1 cellular context compared by ENCODE assay signal in the genomic region with DNA sequence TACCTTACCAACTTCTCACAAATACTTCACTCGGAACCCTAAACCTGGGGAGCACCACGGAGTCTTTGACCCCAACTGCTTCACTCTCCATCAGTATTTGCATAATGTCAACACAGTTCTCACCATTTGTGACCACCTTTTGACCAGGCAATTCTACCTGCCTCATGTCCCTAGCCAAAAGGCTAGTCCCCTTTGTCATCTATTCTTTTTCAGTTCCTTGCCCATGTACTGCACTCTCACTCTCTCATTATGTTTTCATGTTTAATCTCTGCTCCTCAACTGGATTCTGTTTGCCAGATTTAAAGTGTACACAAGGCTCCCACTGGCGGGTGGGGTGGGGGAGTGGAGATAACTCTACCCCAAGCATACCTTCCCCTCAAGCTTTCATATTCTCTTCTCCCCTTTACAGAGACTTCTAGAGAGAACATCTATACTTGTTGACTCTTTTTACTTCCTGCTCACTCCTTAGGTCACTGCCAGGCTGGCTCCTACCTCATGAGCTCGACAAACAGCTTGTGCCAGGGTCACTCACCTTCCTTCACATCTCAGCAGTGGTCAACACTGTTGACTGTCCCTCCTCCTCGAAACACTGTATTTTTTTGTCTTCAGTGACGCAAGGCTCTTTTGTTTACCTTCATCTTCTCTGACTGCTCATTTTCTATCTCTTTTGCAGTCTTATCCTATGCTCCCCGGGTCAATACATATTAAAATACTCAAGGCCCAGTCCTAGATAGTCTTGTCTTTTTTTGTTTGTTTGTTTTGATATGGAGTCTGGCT.
TF ChIP-seq lines count a peak whose summit lies in the region.

No MANE protein-coding gene starts in this region.

TF ChIP-seq in HepG2, 621 proteins besides CTCF, POLR2A, EP300 and RAD21 (continued from another document and continues in another):
- TF ChIP-seq YEATS4 (CRISPR knock-in tag; IDR thresholded peaks at IDR 0.05; ENCODE audit: borderline replicate concordance) (no peak), ZNF567 (CRISPR knock-in tag; IDR thresholded peaks at IDR 0.05; ENCODE audit: borderline replicate concordance) (0 out of 2 replicates have a peak, but pooled peaks have one; percentile 78), U2AF1 (optimal IDR thresholded peaks at IDR 0.05; ENCODE audit: low read depth, low read length) (no peak), ZNF781 (CRISPR knock-in tag; IDR thresholded peaks at IDR 0.05; ENCODE audit: borderline replicate concordance, not compliant biosample characterization) (no peak), KLF13 (CRISPR knock-in tag; IDR thresholded peaks at IDR 0.05) (no peak), ZNF333 (CRISPR knock-in tag; IDR thresholded peaks at IDR 0.05; ENCODE audit: borderline replicate concordance) (no peak), TBX2 (CRISPR knock-in tag; IDR thresholded peaks at IDR 0.05; ENCODE audit: borderline replicate concordance) (0 out of 2 replicates have a peak, but pooled peaks have one; percentile 9), ZNF747 (CRISPR knock-in tag; IDR thresholded peaks at IDR 0.05; ENCODE audit: borderline replicate concordance) (no peak), KDM2A (CRISPR knock-in tag; IDR thresholded peaks at IDR 0.05; ENCODE audit: borderline replicate concordance, low read depth) (0 out of 2 replicates have a peak, but pooled peaks have one; percentile 38), EHMT2 (IDR thresholded peaks at IDR 0.05; ENCODE audit: borderline replicate concordance, low read depth, low read length) (no peak), POGZ (CRISPR knock-in tag; IDR thresholded peaks at IDR 0.05) (0 out of 2 replicates have a peak, but pooled peaks have one; percentile 28), KDM4B (CRISPR knock-in tag; IDR thresholded peaks at IDR 0.05) (no peak), NFKBIZ (CRISPR knock-in tag; IDR thresholded peaks at IDR 0.05) (no peak), ZNF329 (CRISPR knock-in tag; IDR thresholded peaks at IDR 0.05; ENCODE audit: low read depth) (no peak), SPEN (CRISPR knock-in tag; IDR thresholded peaks at IDR 0.05; ENCODE audit: low read depth) (no peak), CEBPG (CRISPR knock-in tag; IDR thresholded peaks at IDR 0.05) (peak; percentile 74), NFE2L2 (IDR thresholded peaks at IDR 0.05; ENCODE audit: low read length) (no peak), ZNF20 (CRISPR knock-in tag; IDR thresholded peaks at IDR 0.05) (no peak), ETV5 (CRISPR knock-in tag; IDR thresholded peaks at IDR 0.05; ENCODE audit: borderline replicate concordance) (peak; percentile 73), CBX5 (CRISPR knock-in tag; IDR thresholded peaks at IDR 0.05; ENCODE audit: borderline replicate concordance) (0 out of 2 replicates have a peak, but pooled peaks have one; percentile 48), SP5 (CRISPR knock-in tag; IDR thresholded peaks at IDR 0.05; ENCODE audit: borderline replicate concordance, low read depth) (peak; percentile 86), ZNF644 (CRISPR knock-in tag; IDR thresholded peaks at IDR 0.05; ENCODE audit: low read depth) (peak; percentile 7; the same call in 1 of the 2 replicates), IRX3 (CRISPR knock-in tag; IDR thresholded peaks at IDR 0.05; ENCODE audit: borderline replicate concordance, low read depth) (no peak), MED1 (CRISPR knock-in tag; IDR thresholded peaks at IDR 0.05) (peak; percentile 50)
- TF ChIP-seq, protein P1, sequence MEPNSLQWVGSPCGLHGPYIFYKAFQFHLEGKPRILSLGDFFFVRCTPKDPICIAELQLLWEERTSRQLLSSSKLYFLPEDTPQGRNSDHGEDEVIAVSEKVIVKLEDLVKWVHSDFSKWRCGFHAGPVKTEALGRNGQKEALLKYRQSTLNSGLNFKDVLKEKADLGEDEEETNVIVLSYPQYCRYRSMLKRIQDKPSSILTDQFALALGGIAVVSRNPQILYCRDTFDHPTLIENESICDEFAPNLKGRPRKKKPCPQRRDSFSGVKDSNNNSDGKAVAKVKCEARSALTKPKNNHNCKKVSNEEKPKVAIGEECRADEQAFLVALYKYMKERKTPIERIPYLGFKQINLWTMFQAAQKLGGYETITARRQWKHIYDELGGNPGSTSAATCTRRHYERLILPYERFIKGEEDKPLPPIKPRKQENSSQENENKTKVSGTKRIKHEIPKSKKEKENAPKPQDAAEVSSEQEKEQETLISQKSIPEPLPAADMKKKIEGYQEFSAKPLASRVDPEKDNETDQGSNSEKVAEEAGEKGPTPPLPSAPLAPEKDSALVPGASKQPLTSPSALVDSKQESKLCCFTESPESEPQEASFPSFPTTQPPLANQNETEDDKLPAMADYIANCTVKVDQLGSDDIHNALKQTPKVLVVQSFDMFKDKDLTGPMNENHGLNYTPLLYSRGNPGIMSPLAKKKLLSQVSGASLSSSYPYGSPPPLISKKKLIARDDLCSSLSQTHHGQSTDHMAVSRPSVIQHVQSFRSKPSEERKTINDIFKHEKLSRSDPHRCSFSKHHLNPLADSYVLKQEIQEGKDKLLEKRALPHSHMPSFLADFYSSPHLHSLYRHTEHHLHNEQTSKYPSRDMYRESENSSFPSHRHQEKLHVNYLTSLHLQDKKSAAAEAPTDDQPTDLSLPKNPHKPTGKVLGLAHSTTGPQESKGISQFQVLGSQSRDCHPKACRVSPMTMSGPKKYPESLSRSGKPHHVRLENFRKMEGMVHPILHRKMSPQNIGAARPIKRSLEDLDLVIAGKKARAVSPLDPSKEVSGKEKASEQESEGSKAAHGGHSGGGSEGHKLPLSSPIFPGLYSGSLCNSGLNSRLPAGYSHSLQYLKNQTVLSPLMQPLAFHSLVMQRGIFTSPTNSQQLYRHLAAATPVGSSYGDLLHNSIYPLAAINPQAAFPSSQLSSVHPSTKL (CRISPR knock-in tag; IDR thresholded peaks at IDR 0.05), result peak; percentile 92
- TF ChIP-seq, protein P2, sequence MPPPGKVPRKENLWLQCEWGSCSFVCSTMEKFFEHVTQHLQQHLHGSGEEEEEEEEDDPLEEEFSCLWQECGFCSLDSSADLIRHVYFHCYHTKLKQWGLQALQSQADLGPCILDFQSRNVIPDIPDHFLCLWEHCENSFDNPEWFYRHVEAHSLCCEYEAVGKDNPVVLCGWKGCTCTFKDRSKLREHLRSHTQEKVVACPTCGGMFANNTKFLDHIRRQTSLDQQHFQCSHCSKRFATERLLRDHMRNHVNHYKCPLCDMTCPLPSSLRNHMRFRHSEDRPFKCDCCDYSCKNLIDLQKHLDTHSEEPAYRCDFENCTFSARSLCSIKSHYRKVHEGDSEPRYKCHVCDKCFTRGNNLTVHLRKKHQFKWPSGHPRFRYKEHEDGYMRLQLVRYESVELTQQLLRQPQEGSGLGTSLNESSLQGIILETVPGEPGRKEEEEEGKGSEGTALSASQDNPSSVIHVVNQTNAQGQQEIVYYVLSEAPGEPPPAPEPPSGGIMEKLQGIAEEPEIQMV (CRISPR knock-in tag; IDR thresholded peaks at IDR 0.05; ENCODE audit: low read depth), result no peak
- TF ChIP-seq, protein P3, sequence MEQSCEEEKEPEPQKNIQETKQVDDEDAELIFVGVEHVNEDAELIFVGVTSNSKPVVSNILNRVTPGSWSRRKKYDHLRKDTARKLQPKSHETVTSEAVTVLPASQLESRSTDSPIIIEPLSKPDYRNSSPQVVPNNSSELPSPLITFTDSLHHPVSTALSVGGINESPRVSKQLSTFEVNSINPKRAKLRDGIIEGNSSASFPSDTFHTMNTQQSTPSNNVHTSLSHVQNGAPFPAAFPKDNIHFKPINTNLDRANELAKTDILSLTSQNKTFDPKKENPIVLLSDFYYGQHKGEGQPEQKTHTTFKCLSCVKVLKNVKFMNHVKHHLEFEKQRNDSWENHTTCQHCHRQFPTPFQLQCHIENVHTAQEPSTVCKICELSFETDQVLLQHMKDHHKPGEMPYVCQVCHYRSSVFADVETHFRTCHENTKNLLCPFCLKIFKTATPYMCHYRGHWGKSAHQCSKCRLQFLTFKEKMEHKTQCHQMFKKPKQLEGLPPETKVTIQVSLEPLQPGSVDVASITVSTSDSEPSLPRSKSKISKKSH (CRISPR knock-in tag; IDR thresholded peaks at IDR 0.05; ENCODE audit: borderline replicate concordance), result no peak
- TF ChIP-seq, protein P4, sequence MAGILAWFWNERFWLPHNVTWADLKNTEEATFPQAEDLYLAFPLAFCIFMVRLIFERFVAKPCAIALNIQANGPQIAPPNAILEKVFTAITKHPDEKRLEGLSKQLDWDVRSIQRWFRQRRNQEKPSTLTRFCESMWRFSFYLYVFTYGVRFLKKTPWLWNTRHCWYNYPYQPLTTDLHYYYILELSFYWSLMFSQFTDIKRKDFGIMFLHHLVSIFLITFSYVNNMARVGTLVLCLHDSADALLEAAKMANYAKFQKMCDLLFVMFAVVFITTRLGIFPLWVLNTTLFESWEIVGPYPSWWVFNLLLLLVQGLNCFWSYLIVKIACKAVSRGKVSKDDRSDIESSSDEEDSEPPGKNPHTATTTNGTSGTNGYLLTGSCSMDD (CRISPR knock-in tag; IDR thresholded peaks at IDR 0.05), result no peak
- TF ChIP-seq, protein P5, sequence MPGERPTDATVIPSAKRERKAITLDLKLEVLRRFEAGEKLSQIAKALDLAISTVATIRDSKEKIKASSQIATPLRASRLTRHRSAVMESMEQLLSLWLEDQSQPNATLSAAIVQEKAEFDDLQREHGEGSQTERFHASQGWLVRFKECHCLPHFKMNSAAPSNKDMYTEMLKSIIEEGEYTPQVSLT (CRISPR knock-in tag; IDR thresholded peaks at IDR 0.05; ENCODE audit: borderline replicate concordance, low read depth), result no peak
- TF ChIP-seq, protein P6, sequence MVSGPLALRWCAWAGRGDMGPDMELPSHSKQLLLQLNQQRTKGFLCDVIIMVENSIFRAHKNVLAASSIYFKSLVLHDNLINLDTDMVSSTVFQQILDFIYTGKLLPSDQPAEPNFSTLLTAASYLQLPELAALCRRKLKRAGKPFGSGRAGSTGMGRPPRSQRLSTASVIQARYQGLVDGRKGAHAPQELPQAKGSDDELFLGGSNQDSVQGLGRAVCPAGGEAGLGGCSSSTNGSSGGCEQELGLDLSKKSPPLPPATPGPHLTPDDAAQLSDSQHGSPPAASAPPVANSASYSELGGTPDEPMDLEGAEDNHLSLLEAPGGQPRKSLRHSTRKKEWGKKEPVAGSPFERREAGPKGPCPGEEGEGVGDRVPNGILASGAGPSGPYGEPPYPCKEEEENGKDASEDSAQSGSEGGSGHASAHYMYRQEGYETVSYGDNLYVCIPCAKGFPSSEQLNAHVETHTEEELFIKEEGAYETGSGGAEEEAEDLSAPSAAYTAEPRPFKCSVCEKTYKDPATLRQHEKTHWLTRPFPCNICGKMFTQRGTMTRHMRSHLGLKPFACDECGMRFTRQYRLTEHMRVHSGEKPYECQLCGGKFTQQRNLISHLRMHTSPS (CRISPR knock-in tag; IDR thresholded peaks at IDR 0.05; ENCODE audit: low read depth), result peak; percentile 33; the same call in 1 of the 2 replicates
- TF ChIP-seq, protein P7, sequence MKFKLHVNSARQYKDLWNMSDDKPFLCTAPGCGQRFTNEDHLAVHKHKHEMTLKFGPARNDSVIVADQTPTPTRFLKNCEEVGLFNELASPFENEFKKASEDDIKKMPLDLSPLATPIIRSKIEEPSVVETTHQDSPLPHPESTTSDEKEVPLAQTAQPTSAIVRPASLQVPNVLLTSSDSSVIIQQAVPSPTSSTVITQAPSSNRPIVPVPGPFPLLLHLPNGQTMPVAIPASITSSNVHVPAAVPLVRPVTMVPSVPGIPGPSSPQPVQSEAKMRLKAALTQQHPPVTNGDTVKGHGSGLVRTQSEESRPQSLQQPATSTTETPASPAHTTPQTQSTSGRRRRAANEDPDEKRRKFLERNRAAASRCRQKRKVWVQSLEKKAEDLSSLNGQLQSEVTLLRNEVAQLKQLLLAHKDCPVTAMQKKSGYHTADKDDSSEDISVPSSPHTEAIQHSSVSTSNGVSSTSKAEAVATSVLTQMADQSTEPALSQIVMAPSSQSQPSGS (CRISPR knock-in tag; IDR thresholded peaks at IDR 0.05), result no peak
- TF ChIP-seq, protein P8, sequence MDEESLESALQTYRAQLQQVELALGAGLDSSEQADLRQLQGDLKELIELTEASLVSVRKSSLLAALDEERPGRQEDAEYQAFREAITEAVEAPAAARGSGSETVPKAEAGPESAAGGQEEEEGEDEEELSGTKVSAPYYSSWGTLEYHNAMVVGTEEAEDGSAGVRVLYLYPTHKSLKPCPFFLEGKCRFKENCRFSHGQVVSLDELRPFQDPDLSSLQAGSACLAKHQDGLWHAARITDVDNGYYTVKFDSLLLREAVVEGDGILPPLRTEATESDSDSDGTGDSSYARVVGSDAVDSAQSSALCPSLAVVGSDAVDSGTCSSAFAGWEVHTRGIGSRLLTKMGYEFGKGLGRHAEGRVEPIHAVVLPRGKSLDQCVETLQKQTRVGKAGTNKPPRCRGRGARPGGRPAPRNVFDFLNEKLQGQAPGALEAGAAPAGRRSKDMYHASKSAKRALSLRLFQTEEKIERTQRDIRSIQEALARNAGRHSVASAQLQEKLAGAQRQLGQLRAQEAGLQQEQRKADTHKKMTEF (CRISPR knock-in tag; IDR thresholded peaks at IDR 0.05), result peak; percentile 72; the same call in 1 of the 2 replicates
- TF ChIP-seq, protein P9, sequence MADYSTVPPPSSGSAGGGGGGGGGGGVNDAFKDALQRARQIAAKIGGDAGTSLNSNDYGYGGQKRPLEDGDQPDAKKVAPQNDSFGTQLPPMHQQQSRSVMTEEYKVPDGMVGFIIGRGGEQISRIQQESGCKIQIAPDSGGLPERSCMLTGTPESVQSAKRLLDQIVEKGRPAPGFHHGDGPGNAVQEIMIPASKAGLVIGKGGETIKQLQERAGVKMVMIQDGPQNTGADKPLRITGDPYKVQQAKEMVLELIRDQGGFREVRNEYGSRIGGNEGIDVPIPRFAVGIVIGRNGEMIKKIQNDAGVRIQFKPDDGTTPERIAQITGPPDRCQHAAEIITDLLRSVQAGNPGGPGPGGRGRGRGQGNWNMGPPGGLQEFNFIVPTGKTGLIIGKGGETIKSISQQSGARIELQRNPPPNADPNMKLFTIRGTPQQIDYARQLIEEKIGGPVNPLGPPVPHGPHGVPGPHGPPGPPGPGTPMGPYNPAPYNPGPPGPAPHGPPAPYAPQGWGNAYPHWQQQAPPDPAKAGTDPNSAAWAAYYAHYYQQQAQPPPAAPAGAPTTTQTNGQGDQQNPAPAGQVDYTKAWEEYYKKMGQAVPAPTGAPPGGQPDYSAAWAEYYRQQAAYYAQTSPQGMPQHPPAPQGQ (CRISPR knock-in tag; IDR thresholded peaks at IDR 0.05; ENCODE audit: borderline replicate concordance), result no peak
- TF ChIP-seq, protein P10, sequence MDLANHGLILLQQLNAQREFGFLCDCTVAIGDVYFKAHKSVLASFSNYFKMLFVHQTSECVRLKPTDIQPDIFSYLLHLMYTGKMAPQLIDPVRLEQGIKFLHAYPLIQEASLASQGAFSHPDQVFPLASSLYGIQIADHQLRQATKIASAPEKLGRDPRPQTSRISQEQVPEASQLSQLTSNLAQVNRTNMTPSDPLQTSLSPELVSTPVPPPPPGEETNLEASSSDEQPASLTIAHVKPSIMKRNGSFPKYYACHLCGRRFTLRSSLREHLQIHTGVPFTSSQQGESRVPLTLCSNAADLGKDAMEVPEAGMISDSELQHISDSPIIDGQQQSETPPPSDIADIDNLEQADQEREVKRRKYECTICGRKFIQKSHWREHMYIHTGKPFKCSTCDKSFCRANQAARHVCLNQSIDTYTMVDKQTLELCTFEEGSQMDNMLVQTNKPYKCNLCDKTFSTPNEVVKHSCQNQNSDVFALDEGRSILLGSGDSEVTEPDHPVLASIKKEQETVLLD (CRISPR knock-in tag; IDR thresholded peaks at IDR 0.05; ENCODE audit: low read depth), result no peak
